Comparison of ENCODE assay signal across 11 cellular contexts in genomic region chr3:16741890-16742289, GRCh38.
DNase-seq lines count a peak whose midpoint lies in the region; ATAC-seq and TF ChIP-seq lines count a peak whose summit lies in the region.
"Had no signal": no experiment of that assay in that cellular context is flagged by ENCODE, and none has a peak within 500 bp of the region (broad histone marks: within the 10 kb centered on the region; RNA-seq: fewer than 3 reads in every experiment).

No MANE protein-coding gene starts in this region.

- CTCF ChIA-PET in activated naive CD4-positive, alpha-beta T cell treated with anti-CD3 and anti-CD28 coated beads for 36 hours (lab: Charles Lee): no interaction called here

- H3K9me3 Mint-ChIP-seq in activated naive CD4-positive, alpha-beta T cell treated with anti-CD3 and anti-CD28 coated beads for 36 hours: peaks cover 10% of the 10 kb centered on the region
- peaks cover 17% of the 10 kb centered on the region for H3K9me3 Mint-ChIP-seq in chondrocyte (ENCODE audit: low read depth)

- intact Hi-C loops in activated naive CD4-positive, alpha-beta T cell treated with anti-CD3 and anti-CD28 coated beads for 36 hours (cut with micrococcal nuclease): no loop called here

- H3K4me1 Mint-ChIP-seq in activated naive CD4-positive, alpha-beta T cell treated with anti-CD3 and anti-CD28 coated beads for 36 hours (ENCODE audit: low read depth): peaks cover 3% of the 10 kb centered on the region
- H3K4me1 Mint-ChIP-seq in chondrocyte (ENCODE audit: low read depth): peaks cover 20% of the 10 kb centered on the region

- ATAC-seq in HG02798 (IDR thresholded peaks at IDR 0.05; ENCODE audit: poor library complexity, unreplicated experiment): peak; percentile 71
- ATAC-seq in GM18873 (IDR thresholded peaks at IDR 0.05; ENCODE audit: low FRiP score, unreplicated experiment): no peak

- no peak for TF ChIP-seq CTCF in chondrocyte (IDR thresholded peaks at IDR 0.05)

- H3K27ac Mint-ChIP-seq in activated naive CD4-positive, alpha-beta T cell treated with anti-CD3 and anti-CD28 coated beads for 36 hours: no peak overlapping the region
- peak overlapping the region; percentile 14 for H3K27ac Mint-ChIP-seq in chondrocyte (ENCODE audit: unreplicated experiment)

- no peaks in the 10 kb centered on the region for H3K27me3 Mint-ChIP-seq in activated naive CD4-positive, alpha-beta T cell treated with anti-CD3 and anti-CD28 coated beads for 36 hours (ENCODE audit: low read depth)
- H3K27me3 Mint-ChIP-seq in chondrocyte (ENCODE audit: low read depth): no peaks in the 10 kb centered on the region

- H3K4me3 Mint-ChIP-seq in activated naive CD4-positive, alpha-beta T cell treated with anti-CD3 and anti-CD28 coated beads for 36 hours: no peak overlapping the region
- H3K4me3 Mint-ChIP-seq in chondrocyte (ENCODE audit: unreplicated experiment): no peak overlapping the region

- DNase-seq in activated naive CD4-positive, alpha-beta T cell treated with Interleukin-2 at 50 U/mL for 16 hours: peak; percentile 21
- no peak for DNase-seq in activated naive CD4-positive, alpha-beta T cell treated with anti-CD3 and anti-CD28 coated beads for 36 hours
- no peak for DNase-seq in chondrocyte (ENCODE audit: low spot score)
- DNase-seq in stimulated activated CD4-positive, alpha-beta T cell treated with anti-CD3 and anti-CD28 coated beads, Interleukin-2, amount 100 ng/mL, for 48 hours: peak; percentile 14 to 23
- no peak for DNase-seq in foreskin melanocyte
- DNase-seq in NCI-H2227 treated with DMSO at 0.1 percent for 48 hours (lab: John Stamatoyannopoulos, UW): no peak
- DNase-seq: activated effector memory CD4-positive, alpha-beta T cell treated with Interleukin-2 at 50 U/mL for 16 hours; naive B cell; NCI-H1417 treated with DMSO at 0.1 percent for 48 hours had no signal

- no peaks in the 10 kb centered on the region for H3K36me3 Mint-ChIP-seq in activated naive CD4-positive, alpha-beta T cell treated with anti-CD3 and anti-CD28 coated beads for 36 hours (ENCODE audit: low read depth)
- H3K36me3 Mint-ChIP-seq in chondrocyte (ENCODE audit: low read depth): peaks cover 2% of the 10 kb centered on the region

Comparison
In these comparisons a context has a peak if more than half of its experiments do, and no peak if none do; other contexts are left out.
1. DNase-seq: peak in activated naive CD4-positive, alpha-beta T cell treated with Interleukin-2 at 50 U/mL for 16 hours (single experiment) and stimulated activated CD4-positive, alpha-beta T cell treated with anti-CD3 and anti-CD28 coated beads, Interleukin-2, amount 100 ng/mL, for 48 hours (2 of 2); none in activated naive CD4-positive, alpha-beta T cell treated with anti-CD3 and anti-CD28 coated beads for 36 hours (single experiment), chondrocyte (single experiment), foreskin melanocyte (single experiment) and NCI-H2227 treated with DMSO at 0.1 percent for 48 hours (single experiment).